In the genomic region with DNA sequence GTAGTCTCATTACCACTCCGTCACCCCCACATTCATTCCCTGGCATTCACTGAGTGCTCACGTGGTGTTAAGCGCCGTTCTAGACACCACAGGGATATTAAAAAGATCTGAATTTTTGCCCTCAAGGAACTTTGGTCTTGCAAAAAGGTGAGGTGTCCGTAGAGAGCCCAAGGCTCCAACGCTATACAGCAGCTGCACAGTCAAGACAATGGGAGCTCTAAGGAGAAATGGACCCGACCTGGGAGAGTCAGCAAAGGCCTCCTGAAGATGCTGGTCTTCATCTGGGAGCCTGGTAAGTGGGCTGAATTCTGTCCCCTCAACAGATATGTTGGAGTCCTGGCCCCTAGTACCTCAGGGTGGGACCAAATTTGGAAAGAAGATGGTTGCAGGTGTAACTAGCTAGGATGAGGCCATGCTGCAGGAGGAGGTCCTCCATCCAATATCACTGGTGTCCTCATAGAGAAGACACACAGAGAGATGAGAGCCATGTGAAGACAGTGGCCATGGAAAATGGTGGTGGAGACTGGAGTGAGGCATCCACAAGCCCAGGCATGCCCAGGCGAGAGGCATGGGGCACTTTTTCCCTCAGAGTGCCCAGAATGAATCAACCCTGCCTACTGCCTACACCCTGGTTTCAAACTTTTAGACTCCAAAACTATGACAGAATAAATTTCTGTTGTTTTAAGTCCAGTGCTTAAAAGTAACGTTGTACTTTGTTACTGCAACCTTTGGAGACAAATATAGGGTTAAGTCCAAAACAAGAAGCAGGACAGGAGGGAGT, we compare ENCODE assay signal across 1 cellular context.
TF ChIP-seq lines count a peak whose summit lies in the region.

No MANE protein-coding gene starts in this region.

TF ChIP-seq in IMR-90, 13 proteins besides CTCF, POLR2A, EP300 and RAD21:
- TF ChIP-seq, protein P1, sequence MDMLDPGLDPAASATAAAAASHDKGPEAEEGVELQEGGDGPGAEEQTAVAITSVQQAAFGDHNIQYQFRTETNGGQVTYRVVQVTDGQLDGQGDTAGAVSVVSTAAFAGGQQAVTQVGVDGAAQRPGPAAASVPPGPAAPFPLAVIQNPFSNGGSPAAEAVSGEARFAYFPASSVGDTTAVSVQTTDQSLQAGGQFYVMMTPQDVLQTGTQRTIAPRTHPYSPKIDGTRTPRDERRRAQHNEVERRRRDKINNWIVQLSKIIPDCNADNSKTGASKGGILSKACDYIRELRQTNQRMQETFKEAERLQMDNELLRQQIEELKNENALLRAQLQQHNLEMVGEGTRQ (IDR thresholded peaks at IDR 0.05; ENCODE audit: low read depth, low read length), result no peak
- no peak for TF ChIP-seq MAFK (IDR thresholded peaks at IDR 0.05; ENCODE audit: low read depth, low read length)
- TF ChIP-seq RCOR1 (IDR thresholded peaks at IDR 0.05; ENCODE audit: insufficient replicate concordance, low read length), result no peak
- no peak for TF ChIP-seq MAZ (IDR thresholded peaks at IDR 0.05; ENCODE audit: borderline replicate concordance, low read depth, low read length)
- TF ChIP-seq, protein P2, sequence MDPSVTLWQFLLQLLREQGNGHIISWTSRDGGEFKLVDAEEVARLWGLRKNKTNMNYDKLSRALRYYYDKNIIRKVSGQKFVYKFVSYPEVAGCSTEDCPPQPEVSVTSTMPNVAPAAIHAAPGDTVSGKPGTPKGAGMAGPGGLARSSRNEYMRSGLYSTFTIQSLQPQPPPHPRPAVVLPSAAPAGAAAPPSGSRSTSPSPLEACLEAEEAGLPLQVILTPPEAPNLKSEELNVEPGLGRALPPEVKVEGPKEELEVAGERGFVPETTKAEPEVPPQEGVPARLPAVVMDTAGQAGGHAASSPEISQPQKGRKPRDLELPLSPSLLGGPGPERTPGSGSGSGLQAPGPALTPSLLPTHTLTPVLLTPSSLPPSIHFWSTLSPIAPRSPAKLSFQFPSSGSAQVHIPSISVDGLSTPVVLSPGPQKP (IDR thresholded peaks at IDR 0.05; ENCODE audit: borderline replicate concordance, low read depth, low read length), result no peak
- no peak for TF ChIP-seq CEBPB (IDR thresholded peaks at IDR 0.05; ENCODE audit: low read depth, low read length)
- TF ChIP-seq SMC3 (IDR thresholded peaks at IDR 0.05; ENCODE audit: low read depth, low read length), result no peak
- TF ChIP-seq RFX5 (IDR thresholded peaks at IDR 0.05; ENCODE audit: low read depth, low read length), result no peak
- TF ChIP-seq NFE2L2 (IDR thresholded peaks at IDR 0.05; ENCODE audit: low read depth, low read length), result no peak
- TF ChIP-seq CHD1 (IDR thresholded peaks at IDR 0.05; ENCODE audit: low read depth, low read length), result no peak
- TF ChIP-seq MXI1 (IDR thresholded peaks at IDR 0.05; ENCODE audit: borderline replicate concordance, low read depth, low read length), result no peak
- no peak for TF ChIP-seq BHLHE40 (IDR thresholded peaks at IDR 0.05; ENCODE audit: low read depth, low read length)
- TF ChIP-seq FOS (IDR thresholded peaks at IDR 0.05; ENCODE audit: low read depth, low read length), result no peak
